ENCODE assay signal across 29 cellular contexts in the genomic region with DNA sequence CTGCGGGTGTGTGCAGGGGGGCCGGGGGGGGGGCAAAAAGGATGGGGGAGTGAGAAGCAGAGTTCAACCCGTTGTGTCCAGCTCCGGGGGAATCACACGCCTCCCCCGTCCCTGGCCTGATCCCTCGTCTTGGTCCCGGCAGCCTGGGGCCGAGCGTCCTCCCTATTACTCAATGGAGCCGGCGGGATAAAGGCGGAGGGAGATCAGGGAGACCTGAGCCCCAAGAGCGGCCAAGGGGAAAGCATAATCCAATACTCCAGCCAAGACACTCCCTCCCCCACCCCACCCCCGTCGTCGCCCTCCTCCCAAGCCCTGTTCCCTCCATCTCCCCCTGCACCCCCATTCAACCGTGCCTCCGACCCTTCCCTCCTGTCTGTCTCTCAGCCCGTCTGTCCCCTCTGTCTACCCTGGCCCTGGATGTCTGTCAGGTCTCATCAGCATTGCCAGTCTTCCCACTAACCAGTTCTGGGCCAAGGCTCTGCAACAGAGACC. TPM values are rescaled to one million over a fixed set of nuclear protein-coding genes. Genes with fewer than 3 reads are reported as not detected.
A peak's percentile ranks its signal among the peaks of the same experiment; 100 is the strongest.
DNase-seq lines count a peak whose midpoint lies in the region; ATAC-seq and TF ChIP-seq lines count a peak whose summit lies in the region.
"Had no signal": no experiment of that assay in that cellular context is flagged by ENCODE, and none has a peak within 500 bp of the region (broad histone marks: within the 10 kb centered on the region; RNA-seq: fewer than 3 reads in every experiment).

No MANE protein-coding gene starts in this region.

- no peak overlapping the region for H3K27ac ChIP-seq in thyroid gland
- H3K27ac ChIP-seq: left ventricle myocardium inferior, right lobe of liver had no signal

- no peak for DNase-seq in activated naive CD4-positive, alpha-beta T cell treated with anti-CD3 and anti-CD28 coated beads, Interleukin-2, amount 50 U/mL, for 72 hours (ENCODE audit: low spot score in 2 of 2)
- no peak for DNase-seq in activated naive CD8-positive, alpha-beta T cell treated with anti-CD3 and anti-CD28 coated beads for 36 hours
- no peak for DNase-seq in memory B cell (ENCODE audit: low spot score in 2 of 2)
- no peak for DNase-seq in type B pancreatic cell (ENCODE audit: extremely low spot score, unreplicated experiment)
- DNase-seq in lower leg skin (ENCODE audit: low spot score in 2 of 2): no peak
- DNase-seq in thyroid gland: no peak
- DNase-seq: activated CD4-positive, alpha-beta memory T cell treated with anti-CD3 and anti-CD28 coated beads for 36 hours; activated CD8-positive, alpha-beta memory T cell treated with anti-CD3 and anti-CD28 coated beads, Interleukin-2, amount 50 U/mL, for 4 hours; activated naive CD4-positive, alpha-beta T cell treated with anti-CD3 and anti-CD28 coated beads, Interleukin-2, amount 50 U/mL, for 16 hours; left ventricle myocardium inferior; midbrain; NCI-H1092; NCI-H187; NCI-H2171 treated with DMSO at 0.1 percent for 48 hours; NCI-H524; SHP77 treated with DMSO at 0.1 percent for 48 hours; stimulated activated CD4-positive, alpha-beta T cell treated with anti-CD3 and anti-CD28 coated beads, Interleukin-4, amount 100 ng/mL, for 24 hours had no signal

- WGBS in lower leg skin, 2 donors: 52 to 66% methylated on average over 20 of the region's 20 CpGs
- 37 to 46% methylated on average over 15 to 18 of the region's 20 CpGs for WGBS in thyroid gland, 2 donors

- peak overlapping the region; percentile 8 for H3K4me3 Mint-ChIP-seq in activated naive CD4-positive, alpha-beta T cell treated with anti-CD3 and anti-CD28 coated beads, Interleukin-2, amount 50 U/mL, for 24 hours
- H3K4me3 Mint-ChIP-seq in activated naive CD8-positive, alpha-beta T cell treated with anti-CD3 and anti-CD28 coated beads for 36 hours: peak overlapping the region; percentile 5
- H3K4me3 Mint-ChIP-seq in memory B cell (peak overlapping the region; percentile 47), type B pancreatic cell (peak overlapping the region; percentile 20)
- H3K4me3 Mint-ChIP-seq: activated CD4-positive, alpha-beta memory T cell treated with anti-CD3 and anti-CD28 coated beads for 36 hours had no signal

- H3K4me3 ChIP-seq in lower leg skin (ENCODE audit: low read depth, poor library complexity, severe bottlenecking): no peak overlapping the region
- H3K4me3 ChIP-seq in thyroid gland (replicated peaks in 1 of 3): no peak overlapping the region
- H3K4me3 ChIP-seq: HAP-1, right lobe of liver had no signal

- H3K4me1 ChIP-seq in thyroid gland: peaks cover 34 to 40% of the 10 kb centered on the region in 2 donors

- no peaks in the 10 kb centered on the region for H3K9me3 Mint-ChIP-seq in activated naive CD4-positive, alpha-beta T cell treated with anti-CD3 and anti-CD28 coated beads, Interleukin-2, amount 50 U/mL, for 24 hours
- H3K9me3 Mint-ChIP-seq in activated naive CD4-positive, alpha-beta T cell treated with anti-CD3 and anti-CD28 coated beads, Interleukin-2, amount 50 U/mL, for 72 hours: no peaks in the 10 kb centered on the region
- no peaks in the 10 kb centered on the region for H3K9me3 Mint-ChIP-seq in activated naive CD8-positive, alpha-beta T cell treated with anti-CD3 and anti-CD28 coated beads for 36 hours
- H3K9me3 Mint-ChIP-seq in memory B cell (peaks cover 2% of the 10 kb centered on the region), type B pancreatic cell (peaks cover 6% of the 10 kb centered on the region)
- H3K9me3 Mint-ChIP-seq: activated CD4-positive, alpha-beta memory T cell treated with anti-CD3 and anti-CD28 coated beads for 36 hours; central memory CD8-positive, alpha-beta T cell; stimulated activated effector memory CD8-positive, alpha-beta T cell treated with anti-CD3 and anti-CD28 coated beads, Interleukin-12 subunit alpha, Interleukin-12 subunit beta, amount 100 ng/mL, for 72 hours; T-cell had no signal

- ATAC-seq in activated naive CD4-positive, alpha-beta T cell treated with anti-CD3 and anti-CD28 coated beads, Interleukin-2, amount 50 U/mL, for 72 hours: no peak
- ATAC-seq in memory B cell (ENCODE audit: low read depth) (no peak), GM21367 (IDR thresholded peaks at IDR 0.05; ENCODE audit: unreplicated experiment) (no peak)
- ATAC-seq: gastroesophageal sphincter, Panc1 had no signal

- peaks cover 7 to 14% of the 10 kb centered on the region in 2 donors for H3K36me3 ChIP-seq in thyroid gland

- H3K36me3 Mint-ChIP-seq in activated naive CD4-positive, alpha-beta T cell treated with anti-CD3 and anti-CD28 coated beads, Interleukin-2, amount 50 U/mL, for 24 hours: peaks cover 3% of the 10 kb centered on the region
- peaks cover 0 to 10% of the 10 kb centered on the region in 2 donors for H3K36me3 Mint-ChIP-seq in activated naive CD4-positive, alpha-beta T cell treated with anti-CD3 and anti-CD28 coated beads, Interleukin-2, amount 50 U/mL, for 72 hours
- H3K36me3 Mint-ChIP-seq in activated naive CD8-positive, alpha-beta T cell treated with anti-CD3 and anti-CD28 coated beads for 36 hours: peaks cover 2% of the 10 kb centered on the region
- H3K36me3 Mint-ChIP-seq in memory B cell (peaks cover 8% of the 10 kb centered on the region), type B pancreatic cell (peaks cover 10% of the 10 kb centered on the region)

- no peak for TF ChIP-seq POLR2A in lower leg skin (IDR thresholded peaks at IDR 0.05)
- no peak for TF ChIP-seq POLR2A in thyroid gland (IDR thresholded peaks at IDR 0.05)

- H3K9me3 ChIP-seq in thyroid gland: no peaks in the 10 kb centered on the region
- H3K9me3 ChIP-seq: gastroesophageal sphincter, HAP-1, left ventricle myocardium inferior, right lobe of liver had no signal

- H3K27me3 Mint-ChIP-seq in activated naive CD4-positive, alpha-beta T cell treated with anti-CD3 and anti-CD28 coated beads, Interleukin-2, amount 50 U/mL, for 24 hours: peaks cover 34% of the 10 kb centered on the region
- H3K27me3 Mint-ChIP-seq in activated naive CD8-positive, alpha-beta T cell treated with anti-CD3 and anti-CD28 coated beads for 36 hours: peaks cover 46% of the 10 kb centered on the region
- H3K27me3 Mint-ChIP-seq in memory B cell (peaks cover 33% of the 10 kb centered on the region), type B pancreatic cell (peaks cover 43% of the 10 kb centered on the region)

- H3K4me1 Mint-ChIP-seq in activated naive CD4-positive, alpha-beta T cell treated with anti-CD3 and anti-CD28 coated beads, Interleukin-2, amount 50 U/mL, for 24 hours: peaks cover 37% of the 10 kb centered on the region
- H3K4me1 Mint-ChIP-seq in activated naive CD8-positive, alpha-beta T cell treated with anti-CD3 and anti-CD28 coated beads for 36 hours: peaks cover 25% of the 10 kb centered on the region
- H3K4me1 Mint-ChIP-seq in memory B cell (peaks cover 27% of the 10 kb centered on the region), type B pancreatic cell (ENCODE audit: unreplicated experiment) (peaks cover 27% of the 10 kb centered on the region)

- H3K27me3 ChIP-seq in thyroid gland: peaks cover 15% of the 10 kb centered on the region

- TF ChIP-seq CTCF in type B pancreatic cell (conservative IDR thresholded peaks at IDR 0.05): no peak
- no peak for TF ChIP-seq CTCF in lower leg skin (IDR thresholded peaks at IDR 0.05)
- TF ChIP-seq CTCF in thyroid gland (IDR thresholded peaks at IDR 0.05): no peak

- H3K27ac Mint-ChIP-seq in activated naive CD4-positive, alpha-beta T cell treated with anti-CD3 and anti-CD28 coated beads, Interleukin-2, amount 50 U/mL, for 24 hours: no peak overlapping the region
- no peak overlapping the region for H3K27ac Mint-ChIP-seq in activated naive CD4-positive, alpha-beta T cell treated with anti-CD3 and anti-CD28 coated beads, Interleukin-2, amount 50 U/mL, for 72 hours
- no peak overlapping the region for H3K27ac Mint-ChIP-seq in activated naive CD8-positive, alpha-beta T cell treated with anti-CD3 and anti-CD28 coated beads for 36 hours
- H3K27ac Mint-ChIP-seq in memory B cell (no peak overlapping the region), type B pancreatic cell (no peak overlapping the region)
- H3K27ac Mint-ChIP-seq: activated CD4-positive, alpha-beta memory T cell treated with anti-CD3 and anti-CD28 coated beads for 36 hours; progenitor cell of endocrine pancreas; stimulated activated effector memory CD8-positive, alpha-beta T cell treated with anti-CD3 and anti-CD28 coated beads, Interleukin-12 subunit alpha, Interleukin-12 subunit beta, amount 100 ng/mL, for 72 hours; T-cell had no signal

- intact Hi-C loops in lower leg skin (cut with DNase I; ENCODE audit: low total_unique reads): no loop called here
- intact Hi-C loops in thyroid gland (cut with DNase I): no loop called here

RNA-seq across cellular contexts. Expression of a gene that starts 2.6 kb away (rescaled TPM):
- total RNA-seq in activated naive CD4-positive, alpha-beta T cell treated with anti-CD3 and anti-CD28 coated beads, Interleukin-2, amount 50 U/mL, for 72 hours: not detected
- total RNA-seq in activated naive CD8-positive, alpha-beta T cell treated with anti-CD3 and anti-CD28 coated beads for 36 hours: not detected
- 2.8 and 3.0 TPM in 2 replicates for total RNA-seq in type B pancreatic cell (ENCODE audit: low replicate concordance)
- total RNA-seq in lower leg skin: not detected
- total RNA-seq in thyroid gland: not detected
- total RNA-seq: activated CD4-positive, alpha-beta memory T cell treated with anti-CD3 and anti-CD28 coated beads for 36 hours; dermis microvascular lymphatic vessel endothelial cell; left ventricle myocardium inferior; progenitor cell of endocrine pancreas; right lobe of liver; T-cell; temporal lobe had no signal

RNA-seq across cellular contexts. Expression of a gene that starts 16.8 kb away (rescaled TPM):
- 100 to 1,000 TPM in 1 of 2 donors, 10 to 100 TPM in 1; 97.0 to 132 TPM for total RNA-seq in activated naive CD4-positive, alpha-beta T cell treated with anti-CD3 and anti-CD28 coated beads, Interleukin-2, amount 50 U/mL, for 72 hours
- total RNA-seq in activated naive CD8-positive, alpha-beta T cell treated with anti-CD3 and anti-CD28 coated beads for 36 hours: 10 to 100 TPM; 69.5 to 71.2 TPM
- 179 and 231 TPM in 2 replicates for total RNA-seq in type B pancreatic cell (ENCODE audit: low replicate concordance)
- 10 to 100 TPM; 25.0 to 68.8 (median 41.2) TPM for total RNA-seq in lower leg skin
- 100 to 1,000 TPM in 2 of 4 donors, 10 to 100 TPM in 2; 85.9 to 114 (median 99.5) TPM for total RNA-seq in thyroid gland

RNA-seq across cellular contexts. Expression of a gene that starts 24.7 kb away (rescaled TPM):
- total RNA-seq in activated naive CD4-positive, alpha-beta T cell treated with anti-CD3 and anti-CD28 coated beads, Interleukin-2, amount 50 U/mL, for 72 hours: not detected
- not detected for total RNA-seq in activated naive CD8-positive, alpha-beta T cell treated with anti-CD3 and anti-CD28 coated beads for 36 hours
- total RNA-seq in type B pancreatic cell (ENCODE audit: low replicate concordance): not detected in 2 replicates
- total RNA-seq in lower leg skin: 10 to 100 TPM in 1 of 4 donors, 1 to 10 TPM in 3; 6.6 to 12.5 (median 7.7) TPM
- 10 to 100 TPM in 2 of 4 donors, 1 to 10 TPM in 2; 5.3 to 28.6 (median 9.7) TPM for total RNA-seq in thyroid gland
- total RNA-seq: activated CD4-positive, alpha-beta memory T cell treated with anti-CD3 and anti-CD28 coated beads for 36 hours; dermis microvascular lymphatic vessel endothelial cell; progenitor cell of endocrine pancreas; T-cell had no signal

RNA-seq across cellular contexts. Expression of a gene that starts 49.4 kb away (rescaled TPM):
- total RNA-seq in activated naive CD4-positive, alpha-beta T cell treated with anti-CD3 and anti-CD28 coated beads, Interleukin-2, amount 50 U/mL, for 72 hours: not detected
- total RNA-seq in activated naive CD8-positive, alpha-beta T cell treated with anti-CD3 and anti-CD28 coated beads for 36 hours: not detected
- total RNA-seq in type B pancreatic cell (ENCODE audit: low replicate concordance) (2.7 and 6.7 TPM in 2 replicates), lower leg skin (1 to 10 TPM in 3 of 4 donors, under 1 TPM in 1; 0.46 to 7.0 (median 4.0) TPM), thyroid gland (10 to 100 TPM in 3 of 4 donors, 1 to 10 TPM in 1; 5.5 to 64.9 (median 36.3) TPM)
- total RNA-seq: activated CD4-positive, alpha-beta memory T cell treated with anti-CD3 and anti-CD28 coated beads for 36 hours; dermis microvascular lymphatic vessel endothelial cell; right lobe of liver had no signal
